Comparison of ENCODE assay signal across 13 cellular contexts in the genomic region with DNA sequence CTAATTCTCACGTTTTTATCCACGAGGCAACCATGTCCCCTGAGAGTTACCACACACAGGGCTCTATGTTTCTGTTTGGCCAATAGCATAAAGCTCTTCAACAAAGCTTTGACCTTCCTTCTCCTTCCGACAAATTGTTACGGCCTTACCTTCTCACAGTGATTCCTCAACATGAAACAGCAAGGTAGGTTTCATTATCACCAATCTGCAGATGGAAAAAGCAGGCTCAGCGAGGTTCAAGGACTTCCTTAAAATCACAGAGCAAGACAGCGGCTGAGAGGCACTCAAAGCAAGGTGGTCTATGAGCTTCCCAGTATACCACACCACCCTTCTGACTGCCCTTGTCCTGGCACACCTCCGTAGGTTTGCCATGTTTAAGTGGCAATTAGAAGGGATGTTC.
DNase-seq lines count a peak whose midpoint lies in the region; TF ChIP-seq lines count a peak whose summit lies in the region.
"Had no signal": no experiment of that assay in that cellular context is flagged by ENCODE, and none has a peak within 500 bp of the region (broad histone marks: within the 10 kb centered on the region; RNA-seq: fewer than 3 reads in every experiment).

No MANE protein-coding gene starts in this region.

- H3K4me3 ChIP-seq in GM23248: no peak overlapping the region
- H3K4me3 ChIP-seq in coronary artery: no peak overlapping the region
- H3K4me3 ChIP-seq in mesodermal cell (ENCODE audit: extremely low read depth, insufficient read depth, low read length, poor library complexity, severe bottlenecking): no peak overlapping the region
- H3K4me3 ChIP-seq in spleen: no peak overlapping the region
- H3K4me3 ChIP-seq: tibial nerve had no signal

- DNase-seq in GM23248 (no peak), coronary artery (ENCODE audit: low spot score) (no peak), spleen (no peak), activated gamma-delta T cell treated with Interleukin-2 at 50 U/mL for 16 hours (no peak), GM10248 (ENCODE audit: extremely low spot score) (no peak), HCEC 1CT (no peak), posterior cingulate gyrus (no peak)
- DNase-seq: activated CD4-positive, alpha-beta T cell treated with anti-CD3 and anti-CD28 coated beads for 4 hours; mesendoderm; NCI-H510A; SK-N-SH had no signal

- peak overlapping the region; percentile 46 for H3K4me2 ChIP-seq in GM23248 (ENCODE audit: unreplicated experiment)
- H3K4me2 ChIP-seq: SK-N-SH had no signal

- H3K4me1 ChIP-seq in GM23248 (ENCODE audit: insufficient read depth) (peaks cover 18% of the 10 kb centered on the region), mesodermal cell (ENCODE audit: control insufficient read depth, insufficient read depth, low read length, poor library complexity, severe bottlenecking) (peaks cover 12% of the 10 kb centered on the region), spleen (peaks cover 0 to 28% (median 11%) of the 10 kb centered on the region in 6 donors)

- CTCF ChIA-PET in GM10248 (lab: Yijun Ruan, JAX): no interaction called here

- H3K36me3 ChIP-seq in GM23248 (ENCODE audit: low read depth): no peaks in the 10 kb centered on the region
- H3K36me3 ChIP-seq in mesodermal cell (ENCODE audit: control insufficient read depth, insufficient read depth, low read length): no peaks in the 10 kb centered on the region
- H3K36me3 ChIP-seq in spleen: no peaks in the 10 kb centered on the region
- H3K36me3 ChIP-seq: tibial nerve had no signal

- peak overlapping the region; percentile 66 for H3K27ac ChIP-seq in GM23248
- peak overlapping the region; percentile 23 to 57 for H3K27ac ChIP-seq in coronary artery
- H3K27ac ChIP-seq in mesodermal cell (ENCODE audit: low read depth, low read length, severe bottlenecking): peak overlapping the region; percentile 57
- peak overlapping the region in 5 of 8 donors; percentile 11 to 63 (median 51) for H3K27ac ChIP-seq in spleen

- no peaks in the 10 kb centered on the region for H3K27me3 ChIP-seq in GM23248 (replicated peaks; ENCODE audit: insufficient read depth)
- peaks cover 0 to 4% (median 0%) of the 10 kb centered on the region in 7 donors for H3K27me3 ChIP-seq in spleen (replicated peaks in 1 of 7)
- H3K27me3 ChIP-seq: tibial nerve had no signal

- WGBS in GM23248 (ENCODE audit: low coverage in 1 of 2, low lambda C conversion rate in 2 of 2, missing lambda C conversion rate in 2 of 2), 2 experiments: 66 to 67% methylated on average over 7 of the region's 7 CpGs
- WGBS in mesodermal cell (ENCODE audit: insufficient coverage in 2 of 2), 2 experiments: 87% methylated on average over 5 to 7 of the region's 7 CpGs
- WGBS in spleen, 5 donors: 45 to 71% (median 63%) methylated on average over 6 to 7 of the region's 7 CpGs

- no peaks in the 10 kb centered on the region for H3K9me2 ChIP-seq in GM23248 (ENCODE audit: insufficient read depth)
- H3K9me2 ChIP-seq: SK-N-SH had no signal

- peak overlapping the region; percentile 66; the same call in 1 of the 2 replicates for H2AFZ ChIP-seq in GM23248

- peaks cover 18% of the 10 kb centered on the region; the same call in 1 of the 2 replicates for H3F3A ChIP-seq in GM23248 (ENCODE audit: insufficient read depth)

- H3K79me2 ChIP-seq in GM23248 (ENCODE audit: insufficient read depth): no peaks in the 10 kb centered on the region

- peak overlapping the region; percentile 54; the same call in 1 of the 2 replicates for H3K9ac ChIP-seq in GM23248
- H3K9ac ChIP-seq: SK-N-SH had no signal

- intact Hi-C loops in spleen (cut with DNase I; ENCODE audit: low total_unique reads): no loop called here
- intact Hi-C loops in posterior cingulate gyrus (cut with DNase I): no loop called here

- no peak for TF ChIP-seq CTCF in coronary artery (IDR thresholded peaks at IDR 0.05)
- TF ChIP-seq CTCF in spleen (IDR thresholded peaks at IDR 0.05 in 8 of 11, conservative IDR thresholded peaks at IDR 0.05 in 3 of 11): no peak
- no peak for TF ChIP-seq CTCF in GM10248 (IDR thresholded peaks at IDR 0.05; ENCODE audit: control extremely low read depth, extremely low read depth, low read depth, missing control alignments)

- H3K9me3 ChIP-seq in GM23248 (ENCODE audit: low read depth) (no peaks in the 10 kb centered on the region), mesodermal cell (ENCODE audit: control insufficient read depth, low read length) (peaks cover 4% of the 10 kb centered on the region), spleen (no peaks in the 10 kb centered on the region)
- H3K9me3 ChIP-seq: SK-N-SH, tibial nerve had no signal

- POLR2A ChIA-PET in GM10248 (lab: Yijun Ruan, JAX): no interaction called here

- in situ Hi-C loops in GM23248 (cut with MboI): no loop called here

- TF ChIP-seq POLR2A in spleen (IDR thresholded peaks at IDR 0.05): no peak

- H4K20me1 ChIP-seq in GM23248 (ENCODE audit: insufficient read depth): no peaks in the 10 kb centered on the region
